In the genomic region with DNA sequence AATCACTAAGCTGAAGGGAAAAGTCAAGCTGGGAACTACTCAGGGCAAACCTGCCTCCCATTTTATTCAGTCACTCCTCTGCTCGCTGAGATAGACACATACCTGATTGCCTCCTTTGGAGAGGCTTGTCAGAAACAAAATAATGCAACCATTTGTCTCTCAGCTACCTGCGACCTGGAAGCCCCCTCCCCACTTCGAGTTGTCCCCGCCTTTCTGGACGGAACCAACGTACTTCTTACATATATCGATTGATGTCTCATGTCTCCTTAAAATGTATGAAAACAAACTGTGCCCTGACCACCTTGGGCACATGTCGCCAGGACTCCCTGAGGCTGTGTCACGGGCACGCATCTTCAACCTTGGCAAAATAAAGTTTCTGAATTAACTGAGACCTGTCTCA, we compare ENCODE assay signal across 13 cellular contexts. TPM values are rescaled to one million over a fixed set of nuclear protein-coding genes. Genes with fewer than 3 reads are reported as not detected.
DNase-seq lines count a peak whose midpoint lies in the region; ATAC-seq and TF ChIP-seq lines count a peak whose summit lies in the region.
"Had no signal": no experiment of that assay in that cellular context is flagged by ENCODE, and none has a peak within 500 bp of the region (broad histone marks: within the 10 kb centered on the region; RNA-seq: fewer than 3 reads in every experiment).

No MANE protein-coding gene starts in this region.

- H3K79me2 ChIP-seq in Karpas-422 (ENCODE audit: low read length), result no peaks in the 10 kb centered on the region

- no peaks in the 10 kb centered on the region for H3K9me3 Mint-ChIP-seq in T-helper 2 cell treated with Interferon-gamma antibody and Interleukin-4, amounts not matched to agents 5 μg/mL and 100 μg/mL, for 36 hours
- H3K9me3 Mint-ChIP-seq in activated naive CD8-positive, alpha-beta T cell treated with anti-CD3 and anti-CD28 coated beads, Interleukin-2, amount 50 U/mL, for 24 hours, result no peaks in the 10 kb centered on the region
- H3K9me3 Mint-ChIP-seq in neural crest cell, result no peaks in the 10 kb centered on the region

- H4K20me1 ChIP-seq in Karpas-422 (ENCODE audit: insufficient read depth, low read depth, low read length), result no peaks in the 10 kb centered on the region

- peak overlapping the region; percentile 95 for H3K27ac Mint-ChIP-seq in T-helper 2 cell treated with Interferon-gamma antibody and Interleukin-4, amounts not matched to agents 5 μg/mL and 100 μg/mL, for 36 hours
- H3K27ac Mint-ChIP-seq in activated naive CD8-positive, alpha-beta T cell treated with anti-CD3 and anti-CD28 coated beads, Interleukin-2, amount 50 U/mL, for 24 hours, result peak overlapping the region; percentile 97
- H3K27ac Mint-ChIP-seq in neural crest cell (ENCODE audit: unreplicated experiment), result no peak overlapping the region

- H3K4me3 Mint-ChIP-seq in T-helper 2 cell treated with Interferon-gamma antibody and Interleukin-4, amounts not matched to agents 5 μg/mL and 100 μg/mL, for 36 hours, result peak overlapping the region; percentile 92
- H3K4me3 Mint-ChIP-seq in activated naive CD8-positive, alpha-beta T cell treated with anti-CD3 and anti-CD28 coated beads, Interleukin-2, amount 50 U/mL, for 24 hours, result peak overlapping the region; percentile 92
- H3K4me3 Mint-ChIP-seq in neural crest cell, result peak overlapping the region; percentile 93

- H3K4me3 ChIP-seq in Karpas-422 (ENCODE audit: low read length) (no peak overlapping the region; the same call in 1 of the 2 replicates), Peyer's patch (no peak overlapping the region), colonic mucosa (no peak overlapping the region)

- TF ChIP-seq POLR2A in Peyer's patch (IDR thresholded peaks at IDR 0.05), result no peak

- intact Hi-C loops in colonic mucosa (cut with DNase I), result loop anchor here (10.0 kb wide), 1 partner anchor 470 kb away; no protein-coding TSS in a partner anchor

- H3K4me1 ChIP-seq in Karpas-422 (ENCODE audit: low read length) (peaks cover 31% of the 10 kb centered on the region), Peyer's patch (peaks cover 0 to 14% (median 6%) of the 10 kb centered on the region in 4 donors), colonic mucosa (peaks cover 8% of the 10 kb centered on the region)

- H3K27me3 Mint-ChIP-seq in T-helper 2 cell treated with Interferon-gamma antibody and Interleukin-4, amounts not matched to agents 5 μg/mL and 100 μg/mL, for 36 hours (ENCODE audit: low read depth), result no peaks in the 10 kb centered on the region
- no peaks in the 10 kb centered on the region for H3K27me3 Mint-ChIP-seq in activated naive CD8-positive, alpha-beta T cell treated with anti-CD3 and anti-CD28 coated beads, Interleukin-2, amount 50 U/mL, for 24 hours
- no peaks in the 10 kb centered on the region for H3K27me3 Mint-ChIP-seq in neural crest cell (ENCODE audit: low read depth)

- peak overlapping the region; percentile 84 for H3K4me2 ChIP-seq in Karpas-422 (ENCODE audit: low read depth, low read length, poor library complexity, severe bottlenecking)

- peaks cover 31% of the 10 kb centered on the region for H3K4me1 Mint-ChIP-seq in T-helper 2 cell treated with Interferon-gamma antibody and Interleukin-4, amounts not matched to agents 5 μg/mL and 100 μg/mL, for 36 hours (ENCODE audit: low read depth)
- H3K4me1 Mint-ChIP-seq in activated naive CD8-positive, alpha-beta T cell treated with anti-CD3 and anti-CD28 coated beads, Interleukin-2, amount 50 U/mL, for 24 hours, result peaks cover 42% of the 10 kb centered on the region
- peaks cover 39% of the 10 kb centered on the region for H3K4me1 Mint-ChIP-seq in neural crest cell

- TF ChIP-seq CTCF in neural crest cell (conservative IDR thresholded peaks at IDR 0.05) (no peak), Peyer's patch (IDR thresholded peaks at IDR 0.05) (no peak), colonic mucosa (IDR thresholded peaks at IDR 0.05) (no peak)

- ATAC-seq in activated naive CD8-positive, alpha-beta T cell treated with anti-CD3 and anti-CD28 coated beads, Interleukin-2, amount 50 U/mL, for 24 hours, result no peak

- no peak for DNase-seq in T-helper 2 cell treated with Interferon-gamma antibody and Interleukin-4, amounts not matched to agents 5 μg/mL and 100 μg/mL, for 36 hours (ENCODE audit: low spot score)
- no peak for DNase-seq in T-helper 2 cell
- no peak for DNase-seq in Karpas-422
- DNase-seq in activated naive CD8-positive, alpha-beta T cell treated with anti-CD3 and anti-CD28 coated beads, Interleukin-2, amount 50 U/mL, for 24 hours, result no peak
- no peak for DNase-seq in neural crest cell (ENCODE audit: low read depth, low spot score)
- DNase-seq in Peyer's patch, result no peak
- DNase-seq in colonic mucosa, result no peak
- no peak for DNase-seq in AG08396 (ENCODE audit: low spot score)
- DNase-seq: 8988T; effector CD4-positive, alpha-beta T cell; kidney glomerular epithelial cell; trophoblast cell had no signal

- H3K27me3 ChIP-seq in Karpas-422 (ENCODE audit: low read length), result no peaks in the 10 kb centered on the region
- no peaks in the 10 kb centered on the region for H3K27me3 ChIP-seq in Peyer's patch
- H3K27me3 ChIP-seq in colonic mucosa, result no peaks in the 10 kb centered on the region
- H3K27me3 ChIP-seq: ascending aorta had no signal

- no peak overlapping the region for H3K27ac ChIP-seq in Karpas-422 (ENCODE audit: low read length)
- H3K27ac ChIP-seq in Peyer's patch, result peak overlapping the region in 1 of 4 donors; percentile 94
- H3K27ac ChIP-seq in colonic mucosa, result no peak overlapping the region

- H3K9ac ChIP-seq in Karpas-422 (ENCODE audit: low read length), result peak overlapping the region; percentile 82; the same call in 1 of the 2 replicates
- H3K9ac ChIP-seq in colonic mucosa (ENCODE audit: low read depth in 2 of 2, low read length in 2 of 2), result peak overlapping the region in 1 of 2 donors; percentile 79

- H3K36me3 ChIP-seq in Karpas-422 (ENCODE audit: insufficient read depth, low read length) (no peaks in the 10 kb centered on the region), Peyer's patch (no peaks in the 10 kb centered on the region), colonic mucosa (no peaks in the 10 kb centered on the region)
- H3K36me3 ChIP-seq: ascending aorta had no signal

- H3K9me2 ChIP-seq in Karpas-422 (replicated peaks; ENCODE audit: insufficient read depth, low read length), result no peaks in the 10 kb centered on the region

- no peak overlapping the region for H2AFZ ChIP-seq in Karpas-422 (ENCODE audit: low read length)

- no peaks in the 10 kb centered on the region for H3K36me3 Mint-ChIP-seq in T-helper 2 cell treated with Interferon-gamma antibody and Interleukin-4, amounts not matched to agents 5 μg/mL and 100 μg/mL, for 36 hours (ENCODE audit: low read depth)
- no peaks in the 10 kb centered on the region for H3K36me3 Mint-ChIP-seq in activated naive CD8-positive, alpha-beta T cell treated with anti-CD3 and anti-CD28 coated beads, Interleukin-2, amount 50 U/mL, for 24 hours (ENCODE audit: low read depth)
- H3K36me3 Mint-ChIP-seq in neural crest cell (ENCODE audit: low read depth), result no peaks in the 10 kb centered on the region

- H3K9me3 ChIP-seq in Karpas-422 (ENCODE audit: low read length) (no peaks in the 10 kb centered on the region), Peyer's patch (no peaks in the 10 kb centered on the region), colonic mucosa (no peaks in the 10 kb centered on the region)
- H3K9me3 ChIP-seq: ascending aorta had no signal

RNA-seq across cellular contexts. Expression of a gene that starts 21.5 kb away (rescaled TPM):
- total RNA-seq in Karpas-422 (2014; rRNA removed; shearing (Covaris generic); ENCODE audit: low replicate concordance), result not detected in 2 replicates
- total RNA-seq in neural crest cell (10.6 and 11.6 TPM in 2 replicates), Peyer's patch (10 to 100 TPM in 1 of 4 donors, 1 to 10 TPM in 2, under 1 TPM in 1; 0.88 to 24.8 (median 7.9) TPM), colonic mucosa (10 to 100 TPM in 1 of 2 donors, 1 to 10 TPM in 1; 4.3 to 29.3 TPM)
- total RNA-seq: ascending aorta had no signal

RNA-seq across cellular contexts. Expression of a gene that starts 34.7 kb away (rescaled TPM):
- total RNA-seq in Karpas-422 (2014; rRNA removed; shearing (Covaris generic); ENCODE audit: low replicate concordance), result 8.9 and 12.7 TPM in 2 replicates
- total RNA-seq in neural crest cell (26.7 and 28.8 TPM in 2 replicates), Peyer's patch (10 to 100 TPM in 2 of 4 donors, 1 to 10 TPM in 2; 8.8 to 16.4 (median 11.3) TPM), colonic mucosa (10 to 100 TPM; 10.1 to 20.5 TPM)

RNA-seq across cellular contexts. Expression of a gene that starts 35.0 kb away (rescaled TPM):
- 40.8 and 53.9 TPM in 2 replicates for total RNA-seq in Karpas-422 (2014; rRNA removed; shearing (Covaris generic); ENCODE audit: low replicate concordance)
- 61.9 and 68.2 TPM in 2 replicates for total RNA-seq in neural crest cell
- 10 to 100 TPM; 28.1 to 73.1 (median 50.7) TPM for total RNA-seq in Peyer's patch
- 10 to 100 TPM; 17.0 to 65.0 TPM for total RNA-seq in colonic mucosa
